In the genomic region with DNA sequence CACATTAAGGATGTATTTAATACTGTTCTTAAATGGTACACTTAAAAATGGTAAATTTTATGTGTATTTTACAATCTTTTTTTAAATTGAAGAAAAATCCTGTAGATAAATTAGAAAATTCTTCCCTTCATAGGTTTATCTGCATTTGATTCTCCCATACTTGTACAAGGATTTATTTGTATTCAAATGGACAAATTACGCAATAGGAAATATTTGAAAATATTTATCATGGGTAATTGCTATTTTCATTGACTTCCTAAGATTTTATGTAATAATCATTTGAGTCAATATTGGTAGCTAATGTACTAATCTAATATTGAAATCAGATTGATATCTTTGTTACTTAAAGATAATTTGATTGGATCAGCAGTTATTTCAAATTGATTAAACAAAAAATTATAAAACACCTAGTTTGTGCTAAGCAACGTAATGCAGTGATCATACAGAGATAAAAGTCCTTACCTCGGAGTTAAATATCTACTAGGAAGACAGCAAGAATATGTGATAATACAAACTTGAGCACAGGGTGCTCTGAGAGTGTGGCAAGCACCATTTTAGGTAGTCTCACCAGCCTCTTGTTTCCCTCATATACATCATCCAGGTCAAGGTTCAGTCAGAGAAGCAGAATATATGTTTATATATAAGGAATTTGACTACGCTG, we compare ENCODE assay signal across 16 cellular contexts. TPM values are rescaled to one million over a fixed set of nuclear protein-coding genes. Genes with fewer than 3 reads are reported as not detected.
A peak's percentile ranks its signal among the peaks of the same experiment; 100 is the strongest.
DNase-seq lines count a peak whose midpoint lies in the region; ATAC-seq and TF ChIP-seq lines count a peak whose summit lies in the region.
"Had no signal": no experiment of that assay in that cellular context is flagged by ENCODE, and none has a peak within 500 bp of the region (broad histone marks: within the 10 kb centered on the region; RNA-seq: fewer than 3 reads in every experiment).

No MANE protein-coding gene starts in this region.

- no peak overlapping the region for H3K4me3 ChIP-seq in IMR-90 (ENCODE audit: insufficient read depth, low read depth, low read length)
- H3K4me3 ChIP-seq in esophagus muscularis mucosa, result no peak overlapping the region
- no peak overlapping the region for H3K4me3 ChIP-seq in neutrophil (ENCODE audit: low read depth in 1 of 2, low read length in 1 of 2)
- H3K4me3 ChIP-seq in effector memory CD4-positive, alpha-beta T cell (ENCODE audit: insufficient read depth, low read depth, low read length, poor library complexity, severe bottlenecking), result no peak overlapping the region

- H4K20me1 ChIP-seq in IMR-90 (ENCODE audit: insufficient read depth, low read length), result peaks cover 9% of the 10 kb centered on the region; the same call in 1 of the 2 replicates

- H3K4me2 ChIP-seq in IMR-90 (ENCODE audit: low read depth, low read length), result peak overlapping the region; percentile 16
- H3K4me2 ChIP-seq: SK-N-SH had no signal

- H3K9me3 ChIP-seq in IMR-90 (ENCODE audit: control insufficient read depth, insufficient read depth, low read length) (no peaks in the 10 kb centered on the region), esophagus muscularis mucosa (no peaks in the 10 kb centered on the region), neutrophil (no peaks in the 10 kb centered on the region)
- H3K9me3 ChIP-seq in effector memory CD4-positive, alpha-beta T cell (ENCODE audit: control insufficient read depth, low read length), result no peaks in the 10 kb centered on the region
- H3K9me3 ChIP-seq: SK-N-SH had no signal

- H2BK5ac ChIP-seq in IMR-90 (ENCODE audit: low read depth, low read length, poor library complexity, severe bottlenecking), result peak overlapping the region; percentile 55

- DNase-seq in ACHN, result peak; percentile 2
- DNase-seq in IMR-90, result no peak
- no peak for DNase-seq in esophagus muscularis mucosa (ENCODE audit: extremely low spot score)
- no peak for DNase-seq in effector memory CD4-positive, alpha-beta T cell
- DNase-seq in type B pancreatic cell (ENCODE audit: extremely low spot score, unreplicated experiment), result no peak
- no peak for DNase-seq in cerebellar nuclear complex (lab: John Stamatoyannopoulos, UW)
- no peak for DNase-seq in NCI-H345 (lab: John Stamatoyannopoulos, UW)
- DNase-seq: KG1, NCI-H1048, NCI-H1694, NCI-H446, SK-N-SH had no signal

- H4K5ac ChIP-seq in IMR-90 (ENCODE audit: low read depth, low read length), result no peak overlapping the region

- H3K27ac Mint-ChIP-seq in type B pancreatic cell, result no peak overlapping the region

- no peaks in the 10 kb centered on the region for H3K27me3 ChIP-seq in IMR-90 (ENCODE audit: control insufficient read depth, insufficient read depth, low read length)
- H3K27me3 ChIP-seq in esophagus muscularis mucosa, result no peaks in the 10 kb centered on the region
- H3K27me3 ChIP-seq in neutrophil, result no peaks in the 10 kb centered on the region
- H3K27me3 ChIP-seq in effector memory CD4-positive, alpha-beta T cell (replicated peaks; ENCODE audit: control insufficient read depth, insufficient read depth, low read length, poor library complexity, severe bottlenecking), result no peaks in the 10 kb centered on the region

- no peak overlapping the region for H3K4ac ChIP-seq in IMR-90 (ENCODE audit: low read depth, low read length)

- 0 out of 2 replicates have a peak overlapping the region, but pooled peaks have one; percentile 29 for H2AK5ac ChIP-seq in IMR-90 (ENCODE audit: low read depth, low read length)

- no peak overlapping the region for H2BK120ac ChIP-seq in IMR-90 (ENCODE audit: low read depth, low read length)

- H2AFZ ChIP-seq in IMR-90 (replicated peaks; ENCODE audit: low read length, poor library complexity), result no peak overlapping the region

- no peak overlapping the region for H3K18ac ChIP-seq in IMR-90 (ENCODE audit: low read depth, low read length)

- no peak overlapping the region for H3K9ac ChIP-seq in IMR-90 (ENCODE audit: low read depth, low read length)
- H3K9ac ChIP-seq: SK-N-SH had no signal

- H3K14ac ChIP-seq in IMR-90 (replicated peaks; ENCODE audit: low read depth, low read length), result peak overlapping the region; percentile 10; the same call in 1 of the 2 replicates

- H3K4me3 Mint-ChIP-seq in type B pancreatic cell, result no peak overlapping the region

- intact Hi-C loops in IMR-90 (cut with micrococcal nuclease) (no loop called here), esophagus muscularis mucosa (cut with DNase I) (no loop called here)

- no peak for TF ChIP-seq EP300 in esophagus muscularis mucosa (IDR thresholded peaks at IDR 0.05)

- H3K56ac ChIP-seq in IMR-90 (ENCODE audit: extremely low read depth, insufficient read depth, low read length), result no peak overlapping the region

- TF ChIP-seq CTCF in IMR-90 (conservative IDR thresholded peaks at IDR 0.05; ENCODE audit: low read depth, low read length), result no peak
- no peak for TF ChIP-seq CTCF in esophagus muscularis mucosa (IDR thresholded peaks at IDR 0.05)
- no peak for TF ChIP-seq CTCF in neutrophil (IDR thresholded peaks at IDR 0.05)
- no peak for TF ChIP-seq CTCF in type B pancreatic cell (conservative IDR thresholded peaks at IDR 0.05)

- no peak; the same call in 1 of the 2 replicates for ATAC-seq in IMR-90 (ENCODE audit: low read depth)
- ATAC-seq: Right ventricle myocardium inferior had no signal

- BruUV-seq in IMR-90 (replicated peaks; lab: Mats Ljungman, UMichigan), result no TSS peak

- no peaks in the 10 kb centered on the region for H3K4me1 Mint-ChIP-seq in type B pancreatic cell (ENCODE audit: unreplicated experiment)

- peaks cover 9% of the 10 kb centered on the region; the same call in 1 of the 2 replicates for H3K9me1 ChIP-seq in IMR-90 (ENCODE audit: insufficient read depth, low read length)

- H3K36me3 Mint-ChIP-seq in type B pancreatic cell, result peaks cover 19% of the 10 kb centered on the region

- CTCF ChIA-PET in IMR-90 (lab: Yijun Ruan, JAX), result interaction anchor here (0.6 to 1.4 kb wide), 3 partner anchors 10 to 192 kb away, joined by 3 to 6 read pairs (median 3); no protein-coding TSS in a partner anchor

- POLR2A ChIA-PET in IMR-90 (lab: Charles Lee; ENCODE audit: unreplicated experiment), result no interaction called here

- H2BK20ac ChIP-seq in IMR-90 (ENCODE audit: low read depth, low read length), result no peak overlapping the region

- H2AK9ac ChIP-seq in IMR-90 (replicated peaks; ENCODE audit: low read depth, low read length, poor library complexity), result no peak overlapping the region

- peak overlapping the region; percentile 4; the same call in 1 of the 2 replicates for H3K23ac ChIP-seq in IMR-90 (ENCODE audit: low read depth, low read length)

- H4K91ac ChIP-seq in IMR-90 (ENCODE audit: insufficient read depth, low read depth, low read length), result no peak overlapping the region

- no peak overlapping the region; a peak in 1 of 4 replicates for H4K8ac ChIP-seq in IMR-90 (ENCODE audit: low read depth in 2 of 2, low read length in 2 of 2)

- H3K79me1 ChIP-seq in IMR-90 (ENCODE audit: low read depth in 1 of 2, low read length in 2 of 2), result peaks cover 0 to 4% of the 10 kb centered on the region in 2 experiments; a peak in 1 of 4 replicates

- no peak overlapping the region for H2BK15ac ChIP-seq in IMR-90 (ENCODE audit: low read depth, low read length)

- H3K36me3 ChIP-seq in IMR-90 (ENCODE audit: control insufficient read depth, insufficient read depth, low read length), result peaks cover 22% of the 10 kb centered on the region
- H3K36me3 ChIP-seq in esophagus muscularis mucosa, result peaks cover 43 to 79% (median 51%) of the 10 kb centered on the region in 4 donors
- peaks cover 54% of the 10 kb centered on the region for H3K36me3 ChIP-seq in neutrophil
- H3K36me3 ChIP-seq in effector memory CD4-positive, alpha-beta T cell (ENCODE audit: control insufficient read depth, insufficient read depth, low read length), result peaks cover 46% of the 10 kb centered on the region

- H3K4me1 ChIP-seq in IMR-90 (ENCODE audit: control insufficient read depth, insufficient read depth, low read length) (no peaks in the 10 kb centered on the region), esophagus muscularis mucosa (peaks cover 0 to 11% (median 8%) of the 10 kb centered on the region in 4 donors), neutrophil (ENCODE audit: control insufficient read depth in 1 of 2, insufficient read depth in 1 of 2, low read depth in 1 of 2, low read length in 1 of 2) (no peaks in the 10 kb centered on the region)
- peaks cover 4% of the 10 kb centered on the region for H3K4me1 ChIP-seq in effector memory CD4-positive, alpha-beta T cell (ENCODE audit: control insufficient read depth, insufficient read depth, low read length, poor library complexity, severe bottlenecking)

- dilution Hi-C loops in IMR-90 (cut with HindIII; ENCODE audit: low sequenced_read_pairs, unreplicated experiment), result loop anchor here (25.0 kb wide), 1 partner anchor 300 kb away; a partner anchor contains a TSS

- TF ChIP-seq RAD21 in IMR-90 (IDR thresholded peaks at IDR 0.05; ENCODE audit: low read length), result no peak

- no CpG with 5 or more reads among the region's 4 CpGs for WGBS in IMR-90 (ENCODE audit: extremely low coverage in 2 of 2, insufficient read length in 1 of 2), 2 experiments
- 67% methylated on average over 4 of the region's 4 CpGs for WGBS in esophagus muscularis mucosa

- TF ChIP-seq POLR2A in IMR-90 (IDR thresholded peaks at IDR 0.05; ENCODE audit: low read depth, low read length) (no peak), esophagus muscularis mucosa (IDR thresholded peaks at IDR 0.05; ENCODE audit: low read depth) (no peak)

- no peaks in the 10 kb centered on the region for H3K9me3 Mint-ChIP-seq in type B pancreatic cell

- no peaks in the 10 kb centered on the region for H3K27me3 Mint-ChIP-seq in type B pancreatic cell

- peak overlapping the region; percentile 51; the same call in 1 of the 2 replicates for H3K27ac ChIP-seq in IMR-90 (ENCODE audit: insufficient read depth, low read length)
- H3K27ac ChIP-seq in esophagus muscularis mucosa (replicated peaks in 1 of 4), result peak overlapping the region in 3 of 4 donors; percentile 15 to 31 (median 21)
- peak overlapping the region; percentile 13 for H3K27ac ChIP-seq in neutrophil
- no peak overlapping the region for H3K27ac ChIP-seq in effector memory CD4-positive, alpha-beta T cell (ENCODE audit: insufficient read depth, low read length, poor library complexity, severe bottlenecking)
- H3K27ac ChIP-seq: C4-2B had no signal

- in situ Hi-C loops in ACHN (cut with HindIII; ENCODE audit: low pct_ligation_motif_present, low pct_unique_long_range_greater_than_20kb, low sequenced_read_pairs), result no loop called here
- in situ Hi-C loops in IMR-90 (cut with MboI; ENCODE audit: low sequenced_read_pairs), result no loop called here

RNA-seq across cellular contexts. Expression of a gene that starts 11.3 kb away (rescaled TPM):
- total RNA-seq in IMR-90 (2012; rRNA removed), result not detected in 2 replicates
- polyA plus RNA-seq in IMR-90 (2012; rRNA removed), result 0.12 TPM in 1 of 2 replicates, not detected in the other
- 0.04 TPM in 1 of 2 replicates, not detected in the other for polyA plus RNA-seq in IMR-90 (2012; cell fraction: cytosol; rRNA removed)
- polyA plus RNA-seq in IMR-90 (2012; cell fraction: nucleus; rRNA removed; ENCODE audit: low replicate concordance), result 0.10 and 0.83 TPM in 2 replicates
- 10 to 100 TPM in 3 of 4 donors, 1 to 10 TPM in 1; 7.5 to 23.0 (median 12.2) TPM for total RNA-seq in esophagus muscularis mucosa
- total RNA-seq in type B pancreatic cell (ENCODE audit: low replicate concordance), result 0.95 and 2.1 TPM in 2 replicates

RNA-seq across cellular contexts. Expression of a gene that starts 13.2 kb away (rescaled TPM):
- 234 and 382 TPM in 2 replicates for total RNA-seq in IMR-90 (2012; rRNA removed)
- polyA plus RNA-seq in IMR-90 (2012; rRNA removed), result 265 and 301 TPM in 2 replicates
- polyA plus RNA-seq in IMR-90 (2012; cell fraction: cytosol; rRNA removed), result 35.0 and 120 TPM in 2 replicates
- 17.2 and 102 TPM in 2 replicates for polyA plus RNA-seq in IMR-90 (2012; cell fraction: nucleus; rRNA removed; ENCODE audit: low replicate concordance)
- 100 to 1,000 TPM; 177 to 203 (median 192) TPM for total RNA-seq in esophagus muscularis mucosa
- total RNA-seq in type B pancreatic cell (ENCODE audit: low replicate concordance), result 242 and 272 TPM in 2 replicates

RNA-seq across cellular contexts. Expression of a gene that starts 13.4 kb away (rescaled TPM):
- total RNA-seq in IMR-90 (2012; rRNA removed), result 73.6 and 80.8 TPM in 2 replicates
- 87.0 and 91.9 TPM in 2 replicates for polyA plus RNA-seq in IMR-90 (2012; rRNA removed)
- 57.6 and 99.7 TPM in 2 replicates for polyA plus RNA-seq in IMR-90 (2012; cell fraction: cytosol; rRNA removed)
- polyA plus RNA-seq in IMR-90 (2012; cell fraction: nucleus; rRNA removed; ENCODE audit: low replicate concordance), result 121 and 127 TPM in 2 replicates
- total RNA-seq in esophagus muscularis mucosa, result 10 to 100 TPM; 20.8 to 27.6 (median 25.7) TPM
- 33.0 and 42.8 TPM in 2 replicates for total RNA-seq in type B pancreatic cell (ENCODE audit: low replicate concordance)

RNA-seq across cellular contexts. Expression of a gene that starts 35.0 kb away (rescaled TPM):
- under 0.01 and 0.18 TPM in 2 replicates for total RNA-seq in IMR-90 (2012; rRNA removed)
- 0.50 and 0.58 TPM in 2 replicates for polyA plus RNA-seq in IMR-90 (2012; rRNA removed)
- polyA plus RNA-seq in IMR-90 (2012; cell fraction: cytosol; rRNA removed), result 0.05 and 0.09 TPM in 2 replicates
- polyA plus RNA-seq in IMR-90 (2012; cell fraction: nucleus; rRNA removed; ENCODE audit: low replicate concordance), result 2.5 and 6.4 TPM in 2 replicates
- total RNA-seq in esophagus muscularis mucosa, result 1 to 10 TPM in 3 of 4 donors, under 1 TPM in 1; 0.83 to 1.2 (median 1.2) TPM
- 1.8 and 3.0 TPM in 2 replicates for total RNA-seq in type B pancreatic cell (ENCODE audit: low replicate concordance)

RNA-seq across cellular contexts. Expression of a gene that starts 40.9 kb away (rescaled TPM):
- total RNA-seq in IMR-90 (2012; rRNA removed) (not detected in 2 replicates), esophagus muscularis mucosa (10 to 100 TPM in 1 of 4 donors, 1 to 10 TPM in 3; 4.9 to 13.3 (median 5.1) TPM), type B pancreatic cell (ENCODE audit: low replicate concordance) (not detected in 2 replicates)
- polyA plus RNA-seq in IMR-90 (2012; rRNA removed), result not detected in 2 replicates
- polyA plus RNA-seq in IMR-90 (2012; cell fraction: cytosol; rRNA removed), result not detected in 2 replicates
- polyA plus RNA-seq in IMR-90 (2012; cell fraction: nucleus; rRNA removed; ENCODE audit: low replicate concordance), result 0.03 TPM in 1 of 2 replicates, not detected in the other
- total RNA-seq: M059J had no signal
- polyA plus RNA-seq: SK-N-SH had no signal
